8 cellular contexts compared by ENCODE assay signal in the genomic region with DNA sequence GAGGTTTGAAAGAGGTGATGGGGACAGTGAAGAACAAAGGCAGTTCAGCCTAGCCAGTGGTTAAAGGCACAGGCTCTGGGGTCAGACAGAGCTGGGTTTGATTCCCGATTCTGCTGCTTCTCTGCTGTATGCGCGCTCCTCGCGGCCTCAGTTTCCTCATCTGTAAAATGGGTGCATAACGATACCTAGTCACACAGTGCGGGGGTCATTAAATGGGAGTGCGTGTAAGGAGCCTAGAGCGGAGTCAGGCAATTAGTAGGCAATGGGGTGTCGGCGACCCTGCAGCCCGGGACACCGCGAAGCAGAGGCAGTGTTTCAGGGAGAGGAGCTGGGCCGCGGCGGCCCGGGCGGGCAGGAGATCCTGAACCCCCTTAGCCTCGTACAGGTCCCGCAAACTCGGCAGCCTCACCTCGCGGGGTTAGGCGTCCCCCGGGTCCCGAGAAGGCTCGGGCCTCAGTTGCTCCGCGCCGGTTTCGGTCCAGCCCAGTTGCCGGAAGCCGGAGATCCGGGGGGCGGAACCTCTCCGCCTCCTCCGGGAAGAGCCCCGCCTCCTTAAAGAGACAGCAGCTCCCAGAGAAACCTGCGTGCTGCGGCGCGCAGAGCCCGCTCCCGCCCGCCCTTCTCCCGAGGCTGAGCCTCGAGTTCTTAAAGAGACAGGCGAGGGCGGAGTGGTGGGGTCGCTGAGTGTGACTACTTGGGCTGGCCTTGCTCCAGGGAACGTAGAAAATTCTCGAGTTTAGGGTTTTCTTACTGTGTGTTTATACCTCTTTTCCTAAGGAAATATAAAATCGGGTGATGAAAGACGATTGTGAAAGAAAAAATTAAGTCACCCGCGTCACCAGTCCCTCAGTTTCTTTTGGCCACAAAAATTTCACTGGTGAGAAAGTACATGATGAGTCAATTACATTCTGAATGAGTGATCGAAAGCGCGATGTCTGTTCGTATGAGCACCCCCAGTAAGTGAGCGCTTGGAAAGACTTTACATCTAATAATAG. TPM values are rescaled to one million over a fixed set of nuclear protein-coding genes. Genes with fewer than 3 reads are reported as not detected.
A peak's percentile ranks its signal among the peaks of the same experiment; 100 is the strongest.
DNase-seq lines count a peak whose midpoint lies in the region; TF ChIP-seq lines count a peak whose summit lies in the region.

A gene (minus strand): TSS at position 494 of the 995 bp plus-strand sequence. CDS start 860 bp downstream, outside the sequence.

- DNase-seq in COR-L47 (lab: John Stamatoyannopoulos, UW) (peak; percentile 77), GM20000 (ENCODE audit: low spot score) (peak; percentile 87), HT-29 (ENCODE audit: low spot score) (peak; percentile 77), NOMO-1 treated with DMSO at 0.1 percent for 48 hours (lab: John Stamatoyannopoulos, UW; ENCODE audit: unreplicated experiment) (peak; percentile 81), endodermal cell (peak; percentile 95), mesendoderm (peak; percentile 95)
- DNase-seq in activated CD8-positive, alpha-beta memory T cell treated with anti-CD3 and anti-CD28 coated beads, Interleukin-2, amount 50 U/mL, for 1 hour (ENCODE audit: extremely low read depth): peak; percentile 45
- peak; percentile 78 for DNase-seq in stimulated activated CD8-positive, alpha-beta memory T cell treated with anti-CD3 and anti-CD28 coated beads, Interleukin-12 subunit alpha, Interleukin-12 subunit beta, amount 100 ng/mL, for 4 hours (ENCODE audit: low read depth)

- H3K4me1 ChIP-seq in endodermal cell (ENCODE audit: control insufficient read depth, insufficient read depth, low read length) (peaks cover 12% of the 10 kb centered on the region), mesendoderm (ENCODE audit: control insufficient read depth, low read depth, low read length) (no peaks in the 10 kb centered on the region)

- 4 to 8% methylated on average over 40 to 62 of the region's 62 CpGs for WGBS in endodermal cell (ENCODE audit: insufficient coverage in 1 of 2, insufficient read length in 1 of 2), 2 experiments
- no CpG with 5 or more reads among the region's 62 CpGs for WGBS in mesendoderm (ENCODE audit: extremely low coverage, insufficient coverage, low lambda C conversion rate)

- peak within 1 kb of the TSS; percentile 89 for H3K4me3 Mint-ChIP-seq in endodermal cell

- TF ChIP-seq CTCF in GM20000 (IDR thresholded peaks at IDR 0.05; ENCODE audit: extremely low read depth, missing control alignments): no peak
- no peak for TF ChIP-seq CTCF in endodermal cell (conservative IDR thresholded peaks at IDR 0.05)

- H3K27ac ChIP-seq in endodermal cell (ENCODE audit: low read depth, low read length): no peak within 1 kb of the TSS
- H3K27ac ChIP-seq in mesendoderm (ENCODE audit: low read depth, low read length): no peak within 1 kb of the TSS

- H2BK15ac ChIP-seq in mesendoderm (replicated peaks; ENCODE audit: low read depth): no peak within 1 kb of the TSS

- no peak within 1 kb of the TSS for H4K5ac ChIP-seq in mesendoderm (ENCODE audit: low read length)

- no peak within 1 kb of the TSS for H2AK5ac ChIP-seq in mesendoderm (ENCODE audit: low read length)

- H3K79me1 ChIP-seq in mesendoderm (ENCODE audit: low read length): peaks cover 3% of the 10 kb centered on the region

- peak within 1 kb of the TSS; percentile 96 for H3K4me3 ChIP-seq in endodermal cell (ENCODE audit: low read length)
- H3K4me3 ChIP-seq in mesendoderm (ENCODE audit: low read length): peak within 1 kb of the TSS; percentile 89

- H3K27me3 ChIP-seq in endodermal cell (ENCODE audit: control insufficient read depth, insufficient read depth, low read length, poor library complexity, severe bottlenecking) (no peaks in the 10 kb centered on the region), mesendoderm (ENCODE audit: insufficient read depth, low read length, poor library complexity) (no peaks in the 10 kb centered on the region)

- no peak within 1 kb of the TSS for H2BK120ac ChIP-seq in mesendoderm (ENCODE audit: low read depth, low read length)

- no peaks in the 10 kb centered on the region for H3K9me3 ChIP-seq in endodermal cell (ENCODE audit: control insufficient read depth, low read length)

- H3K9ac ChIP-seq in endodermal cell (ENCODE audit: extremely low read depth, low read length, poor library complexity, severe bottlenecking) (peak within 1 kb of the TSS; percentile 39), mesendoderm (ENCODE audit: low read length) (peak within 1 kb of the TSS; percentile 84)

- no peak within 1 kb of the TSS for H3K4ac ChIP-seq in mesendoderm (ENCODE audit: low read depth, low read length)

- no peak within 1 kb of the TSS for H4K8ac ChIP-seq in mesendoderm (ENCODE audit: low read depth, low read length)

- no peak within 1 kb of the TSS for H3K23ac ChIP-seq in mesendoderm (ENCODE audit: low read length)

- no peak within 1 kb of the TSS for H3K18ac ChIP-seq in mesendoderm (ENCODE audit: low read length)

- peaks cover 18% of the 10 kb centered on the region for H3K36me3 Mint-ChIP-seq in endodermal cell (ENCODE audit: low read depth)

- no peaks in the 10 kb centered on the region for H3K27me3 Mint-ChIP-seq in endodermal cell (ENCODE audit: insufficient read depth)

- peaks cover 26% of the 10 kb centered on the region for H3K4me1 Mint-ChIP-seq in endodermal cell

- no peaks in the 10 kb centered on the region for H3K79me2 ChIP-seq in mesendoderm (ENCODE audit: control insufficient read depth, insufficient read depth, low read length)

- peak within 1 kb of the TSS; percentile 89 for H3K56ac ChIP-seq in mesendoderm (ENCODE audit: low read length)

- H3K9me3 Mint-ChIP-seq in endodermal cell: no peaks in the 10 kb centered on the region

- no peak within 1 kb of the TSS for H2BK5ac ChIP-seq in mesendoderm (ENCODE audit: low read length)

- peak within 1 kb of the TSS; percentile 83 for H3K27ac Mint-ChIP-seq in endodermal cell

- H3K36me3 ChIP-seq in endodermal cell (ENCODE audit: control insufficient read depth, insufficient read depth, low read length): no peaks in the 10 kb centered on the region
- H3K36me3 ChIP-seq in mesendoderm (ENCODE audit: control insufficient read depth, insufficient read depth, low read length): no peaks in the 10 kb centered on the region

- peak within 1 kb of the TSS; percentile 74 for H3K4me2 ChIP-seq in mesendoderm (ENCODE audit: low read length)

RNA-seq across cellular contexts. Expression of the gene that starts here (rescaled TPM):
- total RNA-seq in HT-29 (2014; rRNA removed; shearing (Covaris generic)): 8.5 and 11.2 TPM in 2 replicates
- 10 to 100 TPM; 32.7 to 32.8 TPM for total RNA-seq in endodermal cell
- 33.6 TPM for polyA plus RNA-seq in endodermal cell (2013, experiment 1 of 2)
- polyA plus RNA-seq in endodermal cell (2013, experiment 2 of 2): 29.1 TPM
- polyA plus RNA-seq in mesendoderm (2013, experiment 1 of 2): 30.8 TPM
- polyA plus RNA-seq in mesendoderm (2013, experiment 2 of 2): 31.2 TPM

Comparison
In these comparisons a context has a peak if more than half of its experiments do, and no peak if none do; other contexts are left out.
1. DNase-seq: peak in every context shown above with its lines; median percentile 95 in endodermal cell; 95 in mesendoderm; 87 in GM20000; 81 in NOMO-1 treated with DMSO at 0.1 percent for 48 hours; 78 in stimulated activated CD8-positive, alpha-beta memory T cell treated with anti-CD3 and anti-CD28 coated beads, Interleukin-12 subunit alpha, Interleukin-12 subunit beta, amount 100 ng/mL, for 4 hours; 77 in COR-L47; 77 in HT-29; 45 in activated CD8-positive, alpha-beta memory T cell treated with anti-CD3 and anti-CD28 coated beads, Interleukin-2, amount 50 U/mL, for 1 hour.